In the genomic region with DNA sequence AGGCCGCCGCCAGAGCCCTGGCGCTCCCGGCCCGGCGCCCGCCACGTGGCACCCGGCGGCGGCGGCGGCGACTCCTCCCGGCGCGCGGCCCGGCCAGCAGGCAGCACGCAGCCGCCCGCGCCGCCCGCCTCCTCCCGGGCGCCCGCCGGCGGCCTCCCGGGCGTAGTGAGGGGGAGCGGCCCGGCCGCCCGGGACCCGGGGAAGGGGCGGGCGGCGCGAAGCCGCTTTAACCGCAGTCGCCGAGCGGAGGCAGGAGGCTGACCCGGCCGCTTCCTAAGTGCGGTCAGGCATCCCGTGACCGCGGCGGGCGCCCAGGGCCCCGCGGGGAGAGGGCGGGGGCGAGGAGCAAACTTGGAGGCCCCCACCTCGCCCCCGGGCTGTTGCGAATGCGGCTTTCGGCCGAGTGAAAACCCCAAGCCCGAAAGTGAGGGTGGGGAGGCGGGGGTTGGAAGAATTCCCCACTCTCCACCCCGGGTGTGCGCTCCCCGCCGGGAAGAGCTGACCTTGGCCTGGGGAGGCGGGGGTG, we compare ENCODE assay signal across 8 cellular contexts. TPM values are rescaled to one million over a fixed set of nuclear protein-coding genes. Genes with fewer than 3 reads are reported as not detected.
DNase-seq lines count a peak whose midpoint lies in the region; ATAC-seq and TF ChIP-seq lines count a peak whose summit lies in the region.

No MANE protein-coding gene starts in this region.

- peak overlapping the region; percentile 20 for H3K9ac ChIP-seq in neural cell (ENCODE audit: low read length)

- H3K27me3 Mint-ChIP-seq in activated T-cell treated with anti-CD3 and anti-CD28 coated beads, Interleukin-2, amount 50 U/mL, for 72 hours (ENCODE audit: low read depth) = peaks cover 77% of the 10 kb centered on the region

- H3K27me3 ChIP-seq in neural cell (ENCODE audit: insufficient read depth, low read depth, low read length) = peaks cover 62% of the 10 kb centered on the region

- H3K9me3 Mint-ChIP-seq in activated T-cell treated with anti-CD3 and anti-CD28 coated beads, Interleukin-2, amount 50 U/mL, for 72 hours = no peaks in the 10 kb centered on the region

- H3K79me2 ChIP-seq in neural cell (replicated peaks; ENCODE audit: insufficient read depth, low read length) = peaks cover 13% of the 10 kb centered on the region

- peaks cover 55% of the 10 kb centered on the region for H3K4me1 Mint-ChIP-seq in activated T-cell treated with anti-CD3 and anti-CD28 coated beads, Interleukin-2, amount 50 U/mL, for 72 hours (ENCODE audit: low read depth)

- TF ChIP-seq RAD21 in neural cell (conservative IDR thresholded peaks at IDR 0.05) = no peak

- no peak for TF ChIP-seq CTCF in fibroblast of villous mesenchyme (IDR thresholded peaks at IDR 0.05; ENCODE audit: insufficient read depth, low read depth, low read length)
- TF ChIP-seq CTCF in neural cell (IDR thresholded peaks at IDR 0.05; ENCODE audit: poor library complexity, severe bottlenecking) = no peak

- TF ChIP-seq EP300 in neural cell (conservative IDR thresholded peaks at IDR 0.05; ENCODE audit: poor library complexity, severe bottlenecking) = no peak

- H3K4me3 Mint-ChIP-seq in activated T-cell treated with anti-CD3 and anti-CD28 coated beads, Interleukin-2, amount 50 U/mL, for 72 hours = peak overlapping the region in 1 of 2 donors; percentile 88

- H3K4me3 ChIP-seq in fibroblast of villous mesenchyme (ENCODE audit: low read depth, low read length) (peak overlapping the region; percentile 64), neural cell (ENCODE audit: low read length) (peak overlapping the region; percentile 78)

- H3K9me3 ChIP-seq in neural cell (ENCODE audit: low read length) = no peaks in the 10 kb centered on the region

- H4K20me1 ChIP-seq in neural cell (ENCODE audit: insufficient read depth) = no peaks in the 10 kb centered on the region

- peak overlapping the region; percentile 75 for H3K4me2 ChIP-seq in neural cell (ENCODE audit: low read length)

- H3K27ac Mint-ChIP-seq in activated T-cell treated with anti-CD3 and anti-CD28 coated beads, Interleukin-2, amount 50 U/mL, for 72 hours = no peak overlapping the region

- H3K36me3 ChIP-seq in neural cell (ENCODE audit: insufficient read depth, low read length) = no peaks in the 10 kb centered on the region

- peaks cover 4% of the 10 kb centered on the region for H3F3A ChIP-seq in neural cell (ENCODE audit: insufficient read depth, low read length, poor library complexity, severe bottlenecking)

- H3K27ac ChIP-seq in neural cell (ENCODE audit: low read length) = no peak overlapping the region

- ATAC-seq in HG02798 (IDR thresholded peaks at IDR 0.05; ENCODE audit: poor library complexity, unreplicated experiment) = peak; percentile 27
- ATAC-seq in activated T-cell treated with anti-CD3 and anti-CD28 coated beads, Interleukin-2, amount 50 U/mL, for 72 hours (replicated peaks in 1 of 2) = peak; percentile 34 to 47

- peak overlapping the region; percentile 24 for H2AFZ ChIP-seq in neural cell (ENCODE audit: low read depth, low read length)

- H3K9me2 ChIP-seq in neural cell (ENCODE audit: insufficient read depth, low read length) = no peaks in the 10 kb centered on the region

- peaks cover 0 to 4% of the 10 kb centered on the region in 2 donors for H3K36me3 Mint-ChIP-seq in activated T-cell treated with anti-CD3 and anti-CD28 coated beads, Interleukin-2, amount 50 U/mL, for 72 hours (ENCODE audit: insufficient read depth in 2 of 2)

- peak; percentile 87 for DNase-seq in NCI-H146 (lab: John Stamatoyannopoulos, UW)
- DNase-seq in NCI-H146 treated with DMSO at 0.1 percent for 48 hours (lab: John Stamatoyannopoulos, UW; ENCODE audit: unreplicated experiment) = no peak
- DNase-seq in NCI-H526 treated with DMSO at 0.1 percent for 48 hours (lab: John Stamatoyannopoulos, UW) = peak; percentile 48
- peak; percentile 58 to 64 for DNase-seq in activated T-cell treated with anti-CD3 and anti-CD28 coated beads, Interleukin-2, amount 50 U/mL, for 72 hours
- peak; percentile 88 for DNase-seq in fibroblast of villous mesenchyme (ENCODE audit: low read depth)
- DNase-seq in ureter (ENCODE audit: low spot score) = peak; percentile 71

TF ChIP-seq in neural cell, 6 proteins besides CTCF, POLR2A, EP300 and RAD21:
- TF ChIP-seq SMC3 (conservative IDR thresholded peaks at IDR 0.05; ENCODE audit: poor library complexity) = no peak

RNA-seq across cellular contexts. Expression of gene HES1, which starts 1.7 kb away (rescaled TPM):
- total RNA-seq in activated T-cell treated with anti-CD3 and anti-CD28 coated beads, Interleukin-2, amount 50 U/mL, for 72 hours = under 1 TPM; 0.81 to 0.91 TPM
- 5.8 and 13.4 TPM in 2 replicates for total RNA-seq in fibroblast of villous mesenchyme
- 0.25 TPM in 1 of 2 replicates, not detected in the other for polyA plus RNA-seq in neural cell
- 0.93 TPM in 1 of 2 replicates, not detected in the other for polyA minus RNA-seq in neural cell
- total RNA-seq in ureter = 230 TPM

Comparison
In these comparisons a context has a peak if more than half of its experiments do, and no peak if none do; other contexts are left out.
1. RNA of gene HES1, which starts 1.7 kb away (total RNA-seq): 230 TPM in ureter (single experiment); 5.8 to 13.4 TPM in fibroblast of villous mesenchyme and 0.81 to 0.91 TPM in activated T-cell treated with anti-CD3 and anti-CD28 coated beads, Interleukin-2, amount 50 U/mL, for 72 hours; every median in the first group is over 10 times any median in the second.